Comparison of ENCODE assay signal across 8 cellular contexts in genomic region chr10:110502851-110503301, GRCh38. TPM values are rescaled to one million over a fixed set of nuclear protein-coding genes. Genes with fewer than 3 reads are reported as not detected.
DNase-seq lines count a peak whose midpoint lies in the region; ATAC-seq, FAIRE-seq and TF ChIP-seq lines count a peak whose summit lies in the region.

No MANE protein-coding gene starts in this region.

- H3K4me2 ChIP-seq in KMS-11, result peak overlapping the region; percentile 95

- 0% methylated on average over 2 to 3 of the region's 3 CpGs for WGBS in gastroesophageal sphincter (ENCODE audit: low coverage in 1 of 2), 2 donors

- TF ChIP-seq CTCF in GM10266 (IDR thresholded peaks at IDR 0.05; ENCODE audit: control insufficient read depth, insufficient read depth, low read depth, missing control alignments) (no peak), KMS-11 (conservative IDR thresholded peaks at IDR 0.05; ENCODE audit: low read depth, low read length) (no peak; the same call in 1 of the 2 replicates), activated B cell treated with CpG ODN at 0.5 μM for 24 hours (IDR thresholded peaks at IDR 0.05) (no peak), gastroesophageal sphincter (IDR thresholded peaks at IDR 0.05) (peak in 1 of 4 experiments; percentile 3), D721Med (IDR thresholded peaks at IDR 0.05; ENCODE audit: insufficient read depth, missing control alignments) (no peak)

- POLR2A ChIA-PET in activated B cell treated with CpG ODN at 0.5 μM for 24 hours (lab: Charles Lee), result interaction anchor here (0.9 to 9.7 kb wide), 16 partner anchors 10 to 495 kb away, joined by 3 to 231 read pairs (median 4); partner anchors contain the start of genes ADD3 and SMNDC1

- H3K27ac ChIP-seq in KMS-11 (peak overlapping the region; percentile 47; the same call in 1 of the 2 replicates), gastroesophageal sphincter (peak overlapping the region; percentile 26 to 91 (median 79))

- DNase-seq in GM10266 (ENCODE audit: extremely low spot score) (peak; percentile 69), activated B cell treated with CpG ODN at 0.5 μM for 24 hours (no peak), skeletal muscle cell (ENCODE audit: low read depth) (peak; percentile 47), D721Med (ENCODE audit: insufficient read length, low spot score) (no peak)

- H3K36me3 ChIP-seq in KMS-11 (ENCODE audit: insufficient read depth) (peaks cover 15% of the 10 kb centered on the region; the same call in 1 of the 2 replicates), gastroesophageal sphincter (peaks cover 0 to 12% of the 10 kb centered on the region in 2 donors)

- no peaks in the 10 kb centered on the region for H3K27me3 Mint-ChIP-seq in activated B cell treated with CpG ODN at 0.5 μM for 24 hours

- no peak for TF ChIP-seq EP300 in gastroesophageal sphincter (IDR thresholded peaks at IDR 0.05)

- H3K9me3 ChIP-seq in gastroesophageal sphincter, result no peaks in the 10 kb centered on the region

- peak overlapping the region; percentile 72 for H3K4me3 Mint-ChIP-seq in activated B cell treated with CpG ODN at 0.5 μM for 24 hours

- H3K9ac ChIP-seq in KMS-11, result no peak overlapping the region

- TF ChIP-seq POLR2A in gastroesophageal sphincter (IDR thresholded peaks at IDR 0.05), result no peak

- intact Hi-C loops in activated B cell treated with CpG ODN at 0.5 μM for 24 hours (cut with micrococcal nuclease), result loop anchor here (1.0 to 5.0 kb wide), 5 partner anchors 45 to 581 kb away; partner anchors contain the start of genes MXI1, SMC3 and XPNPEP1

- no peaks in the 10 kb centered on the region for H3K27me3 ChIP-seq in KMS-11 (ENCODE audit: insufficient read depth, low read depth)
- no peaks in the 10 kb centered on the region for H3K27me3 ChIP-seq in gastroesophageal sphincter

- no peak overlapping the region for H2AFZ ChIP-seq in KMS-11 (ENCODE audit: low read depth)

- peaks cover 57% of the 10 kb centered on the region for H3K36me3 Mint-ChIP-seq in activated B cell treated with CpG ODN at 0.5 μM for 24 hours (ENCODE audit: low read depth)

- H3K9me3 Mint-ChIP-seq in activated B cell treated with CpG ODN at 0.5 μM for 24 hours, result no peaks in the 10 kb centered on the region

- peaks cover 59% of the 10 kb centered on the region for H3K4me1 ChIP-seq in KMS-11 (ENCODE audit: low read depth, poor library complexity, severe bottlenecking)
- peaks cover 7 to 76% (median 41%) of the 10 kb centered on the region in 3 donors for H3K4me1 ChIP-seq in gastroesophageal sphincter

- H3K4me1 Mint-ChIP-seq in activated B cell treated with CpG ODN at 0.5 μM for 24 hours, result peaks cover 76% of the 10 kb centered on the region

- CTCF ChIA-PET in activated B cell treated with CpG ODN at 0.5 μM for 24 hours (lab: Charles Lee), result interaction anchor here (0.6 to 4.7 kb wide), 9 partner anchors 32 to 196 kb away, joined by 3 to 25 read pairs (median 3); no protein-coding TSS in a partner anchor

- H3K27ac Mint-ChIP-seq in activated B cell treated with CpG ODN at 0.5 μM for 24 hours, result peak overlapping the region; percentile 90

- no peak for FAIRE-seq in D721Med (lab: Jason Lieb, UNC)

- ATAC-seq in GM21447 (IDR thresholded peaks at IDR 0.05; ENCODE audit: unreplicated experiment) (peak; percentile 36), activated B cell treated with CpG ODN at 0.5 μM for 24 hours (ENCODE audit: low read depth) (peak; percentile 53), gastroesophageal sphincter (no peak), GM19328 (IDR thresholded peaks at IDR 0.05; ENCODE audit: unreplicated experiment) (no peak)

- peaks cover 22% of the 10 kb centered on the region for H4K20me1 ChIP-seq in KMS-11 (ENCODE audit: insufficient read depth)

- peaks cover 86% of the 10 kb centered on the region for H3K79me2 ChIP-seq in KMS-11 (ENCODE audit: insufficient read depth, low read depth)

- no peak overlapping the region for H3K4me3 ChIP-seq in KMS-11 (IDR thresholded peaks at IDR 0.05; ENCODE audit: insufficient read depth, low read depth, low read length)
- no peak overlapping the region for H3K4me3 ChIP-seq in gastroesophageal sphincter
- H3K4me3 ChIP-seq in skeletal muscle cell (ENCODE audit: low read depth, low read length), result no peak overlapping the region

RNA-seq across cellular contexts. Expression of gene DUSP5, which starts 5.2 kb away (rescaled TPM):
- total RNA-seq in activated B cell treated with CpG ODN at 0.5 μM for 24 hours (26.1 and 28.6 TPM in 2 replicates), gastroesophageal sphincter (1 to 10 TPM; 2.5 to 9.8 (median 3.5) TPM)

Comparison
In these comparisons a context has a peak if more than half of its experiments do, and no peak if none do; other contexts are left out.
1. DNase-seq: peak in GM10266 (single experiment) and skeletal muscle cell (single experiment); none in activated B cell treated with CpG ODN at 0.5 μM for 24 hours (single experiment) and D721Med (single experiment).
2. ATAC-seq: peak in GM21447 (single experiment) and activated B cell treated with CpG ODN at 0.5 μM for 24 hours (single experiment); none in gastroesophageal sphincter (single experiment) and GM19328 (single experiment).